Comparison of ENCODE assay signal across 20 cellular contexts in the genomic region with DNA sequence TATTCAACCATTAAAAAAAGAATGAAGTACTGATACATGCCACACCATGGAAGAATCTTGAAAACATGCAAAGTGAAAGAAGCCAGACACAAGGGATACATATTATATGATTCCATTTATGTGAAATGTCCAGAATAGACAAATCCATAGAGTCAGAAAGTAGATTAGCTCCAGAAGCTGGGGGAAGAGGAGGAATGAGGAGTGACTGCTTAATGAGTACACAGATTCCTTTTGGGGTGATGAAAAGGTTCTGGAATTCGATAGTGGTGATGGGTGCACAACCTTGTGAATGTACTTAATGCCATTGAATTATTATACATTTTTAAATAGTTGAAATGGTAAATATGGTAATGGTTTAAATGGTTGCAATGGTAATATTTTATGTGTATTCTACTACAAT.
"Had no signal": no experiment of that assay in that cellular context is flagged by ENCODE, and none has a peak within 500 bp of the region (broad histone marks: within the 10 kb centered on the region; RNA-seq: fewer than 3 reads in every experiment).

No MANE protein-coding gene starts in this region.

- H3K9me3 Mint-ChIP-seq: activated naive CD4-positive, alpha-beta T cell treated with anti-CD3 and anti-CD28 coated beads, Interleukin-2, amount 50 U/mL, for 24 hours had no signal

- ATAC-seq: activated CD8-positive, alpha-beta T cell treated with anti-CD3 and anti-CD28 coated beads, Interleukin-2, amount 10 ng/mL, durations not matched to agents 7 days and 5 days; left lobe of liver; naive thymus-derived CD8-positive, alpha-beta T cell; sciatic nerve; T-cell had no signal

- DNase-seq: activated CD4-positive, alpha-beta T cell treated with anti-CD3 and anti-CD28 coated beads for 1 hour; activated CD4-positive, alpha-beta T cell treated with anti-CD3 and anti-CD28 coated beads, Interleukin-2, amount 50 U/mL, for 1 hour; activated CD8-positive, alpha-beta T cell treated with anti-CD3 and anti-CD28 coated beads, Interleukin-2, amount 10 ng/mL, durations not matched to agents 7 days and 5 days; activated gamma-delta T cell treated with Interleukin-2 at 50 U/mL for 16 hours; activated T-cell treated with anti-CD3 and anti-CD28 coated beads, Interleukin-2, amount 50 U/mL, for 1 hour; aorta; central memory CD4-positive, alpha-beta T cell; endodermal cell; esophagus squamous epithelium; heart right ventricle; naive thymus-derived CD8-positive, alpha-beta T cell; stimulated activated CD4-positive, alpha-beta T cell treated with anti-CD3 and anti-CD28 coated beads, Interleukin-2, amount 100 ng/mL, for 48 hours; stimulated activated naive CD4-positive, alpha-beta T cell; T-cell; upper lobe of left lung had no signal

- H3K4me3 ChIP-seq: dorsolateral prefrontal cortex, esophagus squamous epithelium, heart right ventricle, lung, upper lobe of left lung had no signal

- H3K27ac Mint-ChIP-seq: activated CD8-positive, alpha-beta T cell treated with anti-CD3 and anti-CD28 coated beads, Interleukin-2, amount 10 ng/mL, durations not matched to agents 7 days and 5 days; T-cell had no signal

- H3K4me3 Mint-ChIP-seq: activated CD8-positive, alpha-beta T cell treated with anti-CD3 and anti-CD28 coated beads, Interleukin-2, amount 10 ng/mL, durations not matched to agents 7 days and 5 days; activated naive CD4-positive, alpha-beta T cell treated with anti-CD3 and anti-CD28 coated beads, Interleukin-2, amount 50 U/mL, for 24 hours; endodermal cell; naive thymus-derived CD8-positive, alpha-beta T cell; T-cell had no signal

- H3K4me1 Mint-ChIP-seq: endodermal cell had no signal

- H3K27me3 Mint-ChIP-seq: activated naive CD4-positive, alpha-beta T cell treated with anti-CD3 and anti-CD28 coated beads, Interleukin-2, amount 50 U/mL, for 24 hours; naive thymus-derived CD8-positive, alpha-beta T cell; T-cell had no signal

- H3K36me3 Mint-ChIP-seq: naive thymus-derived CD8-positive, alpha-beta T cell; T-cell had no signal
